ENCODE assay signal across 8 cellular contexts in the genomic region with DNA sequence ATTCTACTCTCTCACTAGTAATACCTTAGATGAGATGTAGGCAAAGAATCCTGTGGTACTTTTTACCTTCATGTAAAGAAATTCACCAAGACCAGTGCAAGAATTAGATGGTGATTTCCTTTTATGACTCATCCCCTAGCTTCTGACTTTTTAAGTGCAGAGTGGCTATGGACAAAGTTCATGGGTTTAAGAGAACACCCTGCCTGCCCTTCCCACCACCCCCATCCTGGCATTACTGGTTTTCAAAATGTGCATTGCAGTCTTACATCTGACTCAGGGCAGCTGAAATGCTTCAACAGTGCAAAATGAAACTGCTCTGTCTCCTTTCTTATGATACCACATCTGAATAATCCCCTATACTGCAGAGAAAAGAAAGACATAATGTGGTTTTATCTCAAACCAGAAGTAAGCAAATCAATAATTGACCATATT. TPM values are rescaled to one million over a fixed set of nuclear protein-coding genes. Genes with fewer than 3 reads are reported as not detected.
DNase-seq lines count a peak whose midpoint lies in the region; ATAC-seq and TF ChIP-seq lines count a peak whose summit lies in the region.

No MANE protein-coding gene starts in this region.

- no peaks in the 10 kb centered on the region for H3K4me1 ChIP-seq in ascending aorta

- TF ChIP-seq CTCF in epithelial cell of esophagus (IDR thresholded peaks at IDR 0.05; ENCODE audit: insufficient read depth, low read depth, low read length, missing control alignments) (no peak), ascending aorta (IDR thresholded peaks at IDR 0.05) (no peak), GM13976 (IDR thresholded peaks at IDR 0.05; ENCODE audit: borderline replicate concordance, control extremely low read depth, extremely low read depth, insufficient read depth, missing control alignments) (no peak)

- H3K36me3 ChIP-seq in ascending aorta, result no peaks in the 10 kb centered on the region

- no peaks in the 10 kb centered on the region for H3K9me3 ChIP-seq in ascending aorta

- ATAC-seq in GM21528 (IDR thresholded peaks at IDR 0.05; ENCODE audit: low FRiP score, unreplicated experiment), result peak; percentile 57

- H3K4me3 ChIP-seq in epithelial cell of esophagus (ENCODE audit: low read length) (no peak overlapping the region), ascending aorta (no peak overlapping the region)

- in situ Hi-C loops in GM13976 (cut with MboI; ENCODE audit: low sequenced_read_pairs, unreplicated experiment), result no loop called here

- intact Hi-C loops in ascending aorta (cut with DNase I), result loop anchor here (10.0 kb wide), 1 partner anchor 727 kb away; no protein-coding TSS in a partner anchor

- peak; percentile 35 for DNase-seq in GM03348 (ENCODE audit: low spot score)
- peak; percentile 71 for DNase-seq in HPDE6-E6E7 (ENCODE audit: extremely low spot score)
- peak; percentile 84 for DNase-seq in epithelial cell of esophagus (ENCODE audit: low read depth)
- DNase-seq in ascending aorta (ENCODE audit: low spot score in 2 of 2), result no peak
- no peak for DNase-seq in NCI-H2107 (lab: John Stamatoyannopoulos, UW)
- DNase-seq in GM13976 (ENCODE audit: low spot score), result no peak
- no peak for DNase-seq in SKM-1 treated with dmso at 0.1 percent for 144 hours (lab: John Stamatoyannopoulos, UW; ENCODE audit: unreplicated experiment)

- H3K27me3 ChIP-seq in ascending aorta, result no peaks in the 10 kb centered on the region

- no peak overlapping the region for H3K27ac ChIP-seq in ascending aorta

RNA-seq across cellular contexts. Expression of a gene that starts 22.6 kb away (rescaled TPM):
- total RNA-seq in ascending aorta, result 11.7 TPM

RNA-seq across cellular contexts. Expression of a gene that starts 22.7 kb away (rescaled TPM):
- total RNA-seq in ascending aorta, result not detected

Comparison
In these comparisons a context has a peak if more than half of its experiments do, and no peak if none do; other contexts are left out.
1. DNase-seq: peak in GM03348 (single experiment), HPDE6-E6E7 (single experiment) and epithelial cell of esophagus (single experiment); none in ascending aorta (0 of 2), NCI-H2107 (single experiment), GM13976 (single experiment) and SKM-1 treated with dmso at 0.1 percent for 144 hours (single experiment).